In genomic region chr2:48221846-48222516, GRCh38 we compare ENCODE assay signal across 1 cellular context.
TF ChIP-seq lines count a peak whose summit lies in the region.

No MANE protein-coding gene starts in this region.

TF ChIP-seq in HepG2, 621 proteins besides CTCF, POLR2A, EP300 and RAD21 (continued from another document and continues in another):
- TF ChIP-seq REST (IDR thresholded peaks at IDR 0.05; ENCODE audit: borderline replicate concordance in 1 of 2, low read depth in 1 of 2, low read length in 2 of 2) (peak in 1 of 2 experiments; percentile 77; a peak in 1 of 4 replicates), SOX13 (IDR thresholded peaks at IDR 0.05) (peak; percentile 99), SOX13 (CRISPR knock-in tag; conservative IDR thresholded peaks at IDR 0.05 in 1 of 2, IDR thresholded peaks at IDR 0.05 in 1 of 2) (peak in 1 of 2 experiments; percentile 100; a peak in 2 of 4 replicates), ZSCAN20 (CRISPR knock-in tag; IDR thresholded peaks at IDR 0.05; ENCODE audit: borderline replicate concordance) (no peak), FOSL1 (CRISPR knock-in tag; IDR thresholded peaks at IDR 0.05; ENCODE audit: borderline replicate concordance) (peak; percentile 100), ZNF574 (CRISPR knock-in tag; IDR thresholded peaks at IDR 0.05) (no peak; the same call in 1 of the 2 replicates), NAIF1 (CRISPR knock-in tag; IDR thresholded peaks at IDR 0.05; ENCODE audit: borderline replicate concordance) (peak; percentile 85), ZFP62 (CRISPR knock-in tag; IDR thresholded peaks at IDR 0.05) (no peak), TFAP4 (IDR thresholded peaks at IDR 0.05; ENCODE audit: borderline replicate concordance, low read depth) (peak; percentile 70), SMC3 (IDR thresholded peaks at IDR 0.05; ENCODE audit: low read length) (peak; percentile 22; the same call in 1 of the 2 replicates), SP140L (CRISPR knock-in tag; IDR thresholded peaks at IDR 0.05; ENCODE audit: borderline replicate concordance) (peak; percentile 43; the same call in 1 of the 2 replicates), LBX2 (CRISPR knock-in tag; IDR thresholded peaks at IDR 0.05; ENCODE audit: borderline replicate concordance) (no peak), ZNF720 (CRISPR knock-in tag; IDR thresholded peaks at IDR 0.05) (no peak), HMG20B (CRISPR knock-in tag; conservative IDR thresholded peaks at IDR 0.05) (peak; percentile 97), SYNCRIP (IDR thresholded peaks at IDR 0.05; ENCODE audit: insufficient read depth, low read depth, low read length) (no peak), HES4 (CRISPR knock-in tag; IDR thresholded peaks at IDR 0.05; ENCODE audit: borderline replicate concordance) (no peak), CBFB (CRISPR knock-in tag; IDR thresholded peaks at IDR 0.05) (peak; percentile 72; the same call in 1 of the 2 replicates), TFDP2 (CRISPR knock-in tag; IDR thresholded peaks at IDR 0.05) (peak; percentile 51), ZNF672 (CRISPR knock-in tag; IDR thresholded peaks at IDR 0.05) (no peak), NFKB2 (CRISPR knock-in tag; IDR thresholded peaks at IDR 0.05; ENCODE audit: borderline replicate concordance) (no peak), ZNF619 (CRISPR knock-in tag; IDR thresholded peaks at IDR 0.05) (no peak), JUNB (CRISPR knock-in tag; IDR thresholded peaks at IDR 0.05; ENCODE audit: borderline replicate concordance) (peak; percentile 100), ZNF841 (CRISPR knock-in tag; IDR thresholded peaks at IDR 0.05; ENCODE audit: borderline replicate concordance) (peak; percentile 82; the same call in 1 of the 2 replicates), ZNF274 (CRISPR knock-in tag; IDR thresholded peaks at IDR 0.05) (no peak), ATM (IDR thresholded peaks at IDR 0.05; ENCODE audit: borderline replicate concordance) (no peak), TCF12 (IDR thresholded peaks at IDR 0.05) (no peak), TCF12 (CRISPR knock-in tag; IDR thresholded peaks at IDR 0.05) (peak; percentile 97), ZKSCAN1 (IDR thresholded peaks at IDR 0.05; ENCODE audit: low read length) (peak; percentile 84), CEBPB (IDR thresholded peaks at IDR 0.05; ENCODE audit: borderline replicate concordance, low read depth, low read length) (peak; percentile 71; the same call in 1 of the 2 replicates), PAF1 (CRISPR knock-in tag; IDR thresholded peaks at IDR 0.05) (no peak), TMF1 (CRISPR knock-in tag; IDR thresholded peaks at IDR 0.05; ENCODE audit: low read depth) (0 out of 2 replicates have a peak, but pooled peaks have one; percentile 80)
- TF ChIP-seq, protein P1, sequence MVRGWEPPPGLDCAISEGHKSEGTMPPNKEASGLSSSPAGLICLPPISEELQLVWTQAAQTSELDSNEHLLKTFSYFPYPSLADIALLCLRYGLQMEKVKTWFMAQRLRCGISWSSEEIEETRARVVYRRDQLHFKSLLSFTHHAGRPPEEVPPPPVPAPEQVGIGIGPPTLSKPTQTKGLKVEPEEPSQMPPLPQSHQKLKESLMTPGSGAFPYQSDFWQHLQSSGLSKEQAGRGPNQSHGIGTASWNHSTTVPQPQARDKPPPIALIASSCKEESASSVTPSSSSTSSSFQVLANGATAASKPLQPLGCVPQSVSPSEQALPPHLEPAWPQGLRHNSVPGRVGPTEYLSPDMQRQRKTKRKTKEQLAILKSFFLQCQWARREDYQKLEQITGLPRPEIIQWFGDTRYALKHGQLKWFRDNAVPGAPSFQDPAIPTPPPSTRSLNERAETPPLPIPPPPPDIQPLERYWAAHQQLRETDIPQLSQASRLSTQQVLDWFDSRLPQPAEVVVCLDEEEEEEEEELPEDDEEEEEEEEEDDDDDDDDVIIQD (CRISPR knock-in tag; IDR thresholded peaks at IDR 0.05; ENCODE audit: low read depth): peak; percentile 98
- TF ChIP-seq, protein P2, sequence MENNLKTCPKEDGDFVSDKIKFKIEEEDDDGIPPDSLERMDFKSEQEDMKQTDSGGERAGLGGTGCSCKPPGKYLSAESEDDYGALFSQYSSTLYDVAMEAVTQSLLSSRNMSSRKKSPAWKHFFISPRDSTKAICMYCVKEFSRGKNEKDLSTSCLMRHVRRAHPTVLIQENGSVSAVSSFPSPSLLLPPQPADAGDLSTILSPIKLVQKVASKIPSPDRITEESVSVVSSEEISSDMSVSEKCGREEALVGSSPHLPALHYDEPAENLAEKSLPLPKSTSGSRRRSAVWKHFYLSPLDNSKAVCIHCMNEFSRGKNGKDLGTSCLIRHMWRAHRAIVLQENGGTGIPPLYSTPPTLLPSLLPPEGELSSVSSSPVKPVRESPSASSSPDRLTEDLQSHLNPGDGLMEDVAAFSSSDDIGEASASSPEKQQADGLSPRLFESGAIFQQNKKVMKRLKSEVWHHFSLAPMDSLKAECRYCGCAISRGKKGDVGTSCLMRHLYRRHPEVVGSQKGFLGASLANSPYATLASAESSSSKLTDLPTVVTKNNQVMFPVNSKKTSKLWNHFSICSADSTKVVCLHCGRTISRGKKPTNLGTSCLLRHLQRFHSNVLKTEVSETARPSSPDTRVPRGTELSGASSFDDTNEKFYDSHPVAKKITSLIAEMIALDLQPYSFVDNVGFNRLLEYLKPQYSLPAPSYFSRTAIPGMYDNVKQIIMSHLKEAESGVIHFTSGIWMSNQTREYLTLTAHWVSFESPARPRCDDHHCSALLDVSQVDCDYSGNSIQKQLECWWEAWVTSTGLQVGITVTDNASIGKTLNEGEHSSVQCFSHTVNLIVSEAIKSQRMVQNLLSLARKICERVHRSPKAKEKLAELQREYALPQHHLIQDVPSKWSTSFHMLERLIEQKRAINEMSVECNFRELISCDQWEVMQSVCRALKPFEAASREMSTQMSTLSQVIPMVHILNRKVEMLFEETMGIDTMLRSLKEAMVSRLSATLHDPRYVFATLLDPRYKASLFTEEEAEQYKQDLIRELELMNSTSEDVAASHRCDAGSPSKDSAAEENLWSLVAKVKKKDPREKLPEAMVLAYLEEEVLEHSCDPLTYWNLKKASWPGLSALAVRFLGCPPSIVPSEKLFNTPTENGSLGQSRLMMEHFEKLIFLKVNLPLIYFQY (CRISPR knock-in tag; IDR thresholded peaks at IDR 0.05; ENCODE audit: borderline replicate concordance): peak; percentile 65; the same call in 1 of the 2 replicates
- TF ChIP-seq, protein P3, sequence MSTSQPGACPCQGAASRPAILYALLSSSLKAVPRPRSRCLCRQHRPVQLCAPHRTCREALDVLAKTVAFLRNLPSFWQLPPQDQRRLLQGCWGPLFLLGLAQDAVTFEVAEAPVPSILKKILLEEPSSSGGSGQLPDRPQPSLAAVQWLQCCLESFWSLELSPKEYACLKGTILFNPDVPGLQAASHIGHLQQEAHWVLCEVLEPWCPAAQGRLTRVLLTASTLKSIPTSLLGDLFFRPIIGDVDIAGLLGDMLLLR (CRISPR knock-in tag; IDR thresholded peaks at IDR 0.05): no peak
- TF ChIP-seq, protein P4, sequence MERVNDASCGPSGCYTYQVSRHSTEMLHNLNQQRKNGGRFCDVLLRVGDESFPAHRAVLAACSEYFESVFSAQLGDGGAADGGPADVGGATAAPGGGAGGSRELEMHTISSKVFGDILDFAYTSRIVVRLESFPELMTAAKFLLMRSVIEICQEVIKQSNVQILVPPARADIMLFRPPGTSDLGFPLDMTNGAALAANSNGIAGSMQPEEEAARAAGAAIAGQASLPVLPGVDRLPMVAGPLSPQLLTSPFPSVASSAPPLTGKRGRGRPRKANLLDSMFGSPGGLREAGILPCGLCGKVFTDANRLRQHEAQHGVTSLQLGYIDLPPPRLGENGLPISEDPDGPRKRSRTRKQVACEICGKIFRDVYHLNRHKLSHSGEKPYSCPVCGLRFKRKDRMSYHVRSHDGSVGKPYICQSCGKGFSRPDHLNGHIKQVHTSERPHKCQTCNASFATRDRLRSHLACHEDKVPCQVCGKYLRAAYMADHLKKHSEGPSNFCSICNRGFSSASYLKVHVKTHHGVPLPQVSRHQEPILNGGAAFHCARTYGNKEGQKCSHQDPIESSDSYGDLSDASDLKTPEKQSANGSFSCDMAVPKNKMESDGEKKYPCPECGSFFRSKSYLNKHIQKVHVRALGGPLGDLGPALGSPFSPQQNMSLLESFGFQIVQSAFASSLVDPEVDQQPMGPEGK (CRISPR knock-in tag; IDR thresholded peaks at IDR 0.05): peak; percentile 81; the same call in 1 of the 2 replicates
- TF ChIP-seq, protein P5, sequence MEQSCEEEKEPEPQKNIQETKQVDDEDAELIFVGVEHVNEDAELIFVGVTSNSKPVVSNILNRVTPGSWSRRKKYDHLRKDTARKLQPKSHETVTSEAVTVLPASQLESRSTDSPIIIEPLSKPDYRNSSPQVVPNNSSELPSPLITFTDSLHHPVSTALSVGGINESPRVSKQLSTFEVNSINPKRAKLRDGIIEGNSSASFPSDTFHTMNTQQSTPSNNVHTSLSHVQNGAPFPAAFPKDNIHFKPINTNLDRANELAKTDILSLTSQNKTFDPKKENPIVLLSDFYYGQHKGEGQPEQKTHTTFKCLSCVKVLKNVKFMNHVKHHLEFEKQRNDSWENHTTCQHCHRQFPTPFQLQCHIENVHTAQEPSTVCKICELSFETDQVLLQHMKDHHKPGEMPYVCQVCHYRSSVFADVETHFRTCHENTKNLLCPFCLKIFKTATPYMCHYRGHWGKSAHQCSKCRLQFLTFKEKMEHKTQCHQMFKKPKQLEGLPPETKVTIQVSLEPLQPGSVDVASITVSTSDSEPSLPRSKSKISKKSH (CRISPR knock-in tag; IDR thresholded peaks at IDR 0.05; ENCODE audit: borderline replicate concordance): no peak
